11 cellular contexts compared by ENCODE assay signal in the genomic region with DNA sequence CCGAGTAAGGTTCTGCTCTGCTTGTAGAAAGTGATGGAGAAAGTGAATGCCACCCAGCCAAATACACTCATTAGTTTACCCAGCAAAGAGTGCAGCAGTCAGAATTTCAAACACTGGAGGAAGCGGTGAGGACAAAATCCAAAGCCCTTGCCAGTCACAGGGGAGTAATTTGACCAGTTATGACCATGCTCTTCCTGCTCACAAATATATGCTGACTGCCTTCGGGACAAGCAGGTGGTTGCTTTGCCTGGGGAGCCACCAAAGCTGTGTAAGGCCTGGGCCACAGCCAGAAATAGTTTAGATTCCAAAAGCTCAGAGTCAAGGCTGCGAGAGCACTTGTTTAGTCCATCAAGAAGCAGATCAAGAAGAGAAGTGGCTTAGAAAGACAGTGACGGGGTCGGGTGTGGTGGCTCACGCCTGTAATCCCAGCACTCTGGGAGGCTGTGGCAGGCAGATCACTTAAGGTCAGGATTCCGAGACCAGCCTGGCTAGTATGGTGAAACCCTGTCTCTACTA. TPM values are rescaled to one million over a fixed set of nuclear protein-coding genes. Genes with fewer than 3 reads are reported as not detected.
DNase-seq lines count a peak whose midpoint lies in the region; ATAC-seq and TF ChIP-seq lines count a peak whose summit lies in the region.
"Had no signal": no experiment of that assay in that cellular context is flagged by ENCODE, and none has a peak within 500 bp of the region (broad histone marks: within the 10 kb centered on the region; RNA-seq: fewer than 3 reads in every experiment).

No MANE protein-coding gene starts in this region.

- H3K9me3 Mint-ChIP-seq in activated CD4-positive, alpha-beta memory T cell treated with anti-CD3 and anti-CD28 coated beads for 36 hours = peaks cover 18% of the 10 kb centered on the region
- H3K9me3 Mint-ChIP-seq in activated T-cell treated with anti-CD3 and anti-CD28 coated beads, Interleukin-2, amount 50 U/mL, for 4 hours = peaks cover 13% of the 10 kb centered on the region

- no peak overlapping the region for H3K4me3 Mint-ChIP-seq in activated CD4-positive, alpha-beta memory T cell treated with anti-CD3 and anti-CD28 coated beads for 36 hours
- H3K4me3 Mint-ChIP-seq in activated T-cell treated with anti-CD3 and anti-CD28 coated beads, Interleukin-2, amount 50 U/mL, for 4 hours = no peak overlapping the region
- H3K4me3 Mint-ChIP-seq: memory B cell had no signal

- TF ChIP-seq CTCF in C4-2B (conservative IDR thresholded peaks at IDR 0.05) (no peak), cardiac fibroblast (IDR thresholded peaks at IDR 0.05; ENCODE audit: low read depth, low read length) (no peak)

- H3K9me3 ChIP-seq in mucosa of rectum (ENCODE audit: control insufficient read depth in 2 of 2, low read length in 2 of 2) = no peaks in the 10 kb centered on the region

- CTCF ChIA-PET in activated CD4-positive, alpha-beta memory T cell treated with anti-CD3 and anti-CD28 coated beads for 36 hours (lab: Charles Lee) = no interaction called here

- H3K9ac ChIP-seq in mucosa of rectum (ENCODE audit: low read depth in 1 of 2, low read length in 2 of 2) = peak overlapping the region in 1 of 2 donors; percentile 33

- intact Hi-C loops in activated CD4-positive, alpha-beta memory T cell treated with anti-CD3 and anti-CD28 coated beads for 36 hours (cut with micrococcal nuclease) = no loop called here

- POLR2A ChIA-PET in activated CD4-positive, alpha-beta memory T cell treated with anti-CD3 and anti-CD28 coated beads for 36 hours (lab: Charles Lee) = no interaction called here

- no peaks in the 10 kb centered on the region for H3K27me3 ChIP-seq in mucosa of rectum (ENCODE audit: control insufficient read depth in 2 of 2, insufficient read depth in 2 of 2, low read length in 2 of 2)

- H3K36me3 Mint-ChIP-seq in activated CD4-positive, alpha-beta memory T cell treated with anti-CD3 and anti-CD28 coated beads for 36 hours = peaks cover 9% of the 10 kb centered on the region
- H3K36me3 Mint-ChIP-seq in activated T-cell treated with anti-CD3 and anti-CD28 coated beads, Interleukin-2, amount 50 U/mL, for 4 hours (ENCODE audit: insufficient read depth) = no peaks in the 10 kb centered on the region

- DNase-seq in NCI-H1105 treated with DMSO at 0.1 percent for 48 hours (lab: John Stamatoyannopoulos, UW) (peak; percentile 61), cardiac fibroblast (ENCODE audit: low read depth in 2 of 2) (peak; percentile 74 to 86), NCI-H1436 (lab: John Stamatoyannopoulos, UW) (no peak), UCSD-AML1 (lab: John Stamatoyannopoulos, UW; ENCODE audit: unreplicated experiment) (no peak)
- DNase-seq in activated CD4-positive, alpha-beta memory T cell treated with anti-CD3 and anti-CD28 coated beads for 36 hours = no peak
- DNase-seq in activated T-cell treated with anti-CD3 and anti-CD28 coated beads, Interleukin-2, amount 50 U/mL, for 4 hours = no peak
- DNase-seq: activated naive CD4-positive, alpha-beta T cell treated with anti-CD3 and anti-CD28 coated beads, Interleukin-2, amount 50 U/mL, for 16 hours; NCI-H524 treated with DMSO at 0.1 percent for 48 hours had no signal

- no peak overlapping the region for H3K27ac Mint-ChIP-seq in activated CD4-positive, alpha-beta memory T cell treated with anti-CD3 and anti-CD28 coated beads for 36 hours
- H3K27ac Mint-ChIP-seq: memory B cell had no signal

- peaks cover 3% of the 10 kb centered on the region for H3K27me3 Mint-ChIP-seq in activated CD4-positive, alpha-beta memory T cell treated with anti-CD3 and anti-CD28 coated beads for 36 hours
- peaks cover 2% of the 10 kb centered on the region for H3K27me3 Mint-ChIP-seq in activated T-cell treated with anti-CD3 and anti-CD28 coated beads, Interleukin-2, amount 50 U/mL, for 4 hours (ENCODE audit: low read depth)

- H3K27ac ChIP-seq in C4-2B (peak overlapping the region; percentile 49), mucosa of rectum (ENCODE audit: low read depth in 2 of 2, low read length in 2 of 2) (peak overlapping the region; percentile 77 to 79)

- no peaks in the 10 kb centered on the region for H3K36me3 ChIP-seq in mucosa of rectum (ENCODE audit: control insufficient read depth in 2 of 2, insufficient read depth in 2 of 2, low read length in 2 of 2)

- peaks cover 4% of the 10 kb centered on the region for H3K4me1 Mint-ChIP-seq in activated CD4-positive, alpha-beta memory T cell treated with anti-CD3 and anti-CD28 coated beads for 36 hours (ENCODE audit: low read depth)
- peaks cover 5% of the 10 kb centered on the region for H3K4me1 Mint-ChIP-seq in activated T-cell treated with anti-CD3 and anti-CD28 coated beads, Interleukin-2, amount 50 U/mL, for 4 hours (ENCODE audit: low read depth)

- H3K4me3 ChIP-seq in cardiac fibroblast (replicated peaks in 1 of 2; ENCODE audit: low read depth in 2 of 2, low read length in 2 of 2) (no peak overlapping the region), mucosa of rectum (ENCODE audit: low read length in 2 of 2) (peak overlapping the region; percentile 4 to 20)

- H3K4me1 ChIP-seq in mucosa of rectum (ENCODE audit: control insufficient read depth in 2 of 2, insufficient read depth in 2 of 2, low read length in 2 of 2) = peaks cover 13 to 18% of the 10 kb centered on the region in 2 donors

- no peak for ATAC-seq in activated T-cell treated with anti-CD3 and anti-CD28 coated beads, Interleukin-2, amount 50 U/mL, for 4 hours

RNA-seq across cellular contexts. Expression of a gene that starts 51.0 kb away (rescaled TPM):
- 100 to 1,000 TPM; 136 to 145 TPM for total RNA-seq in activated CD4-positive, alpha-beta memory T cell treated with anti-CD3 and anti-CD28 coated beads for 36 hours
- 100 to 1,000 TPM; 186 to 209 (median 188) TPM for total RNA-seq in activated T-cell treated with anti-CD3 and anti-CD28 coated beads, Interleukin-2, amount 50 U/mL, for 4 hours

Comparison
In these comparisons a context has a peak if more than half of its experiments do, and no peak if none do; other contexts are left out.
1. DNase-seq: peak in NCI-H1105 treated with DMSO at 0.1 percent for 48 hours (single experiment) and cardiac fibroblast (2 of 2); none in NCI-H1436 (single experiment), UCSD-AML1 (single experiment), activated CD4-positive, alpha-beta memory T cell treated with anti-CD3 and anti-CD28 coated beads for 36 hours (single experiment) and activated T-cell treated with anti-CD3 and anti-CD28 coated beads, Interleukin-2, amount 50 U/mL, for 4 hours (single experiment).
2. H3K4me3 ChIP-seq: peak in mucosa of rectum (2 of 2); none in cardiac fibroblast (0 of 2).